In the genomic region with DNA sequence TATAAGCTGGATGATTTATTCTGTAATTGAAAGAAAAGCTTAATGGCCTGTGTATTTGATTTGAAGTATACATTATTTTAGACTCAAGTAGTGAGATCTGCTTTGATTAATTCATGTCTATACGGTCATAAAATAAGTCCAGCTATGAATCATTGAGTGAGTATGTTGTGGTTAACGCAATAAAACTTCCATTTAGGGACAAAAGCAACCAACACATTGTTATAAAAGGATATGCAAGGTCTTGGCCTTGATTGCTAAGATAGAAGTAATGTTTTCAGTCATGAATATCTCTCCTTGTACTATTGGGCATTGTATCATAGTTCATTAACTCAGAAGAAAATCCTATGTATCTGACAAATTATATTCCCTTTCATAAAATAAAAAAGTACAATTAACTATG, we compare ENCODE assay signal across 13 cellular contexts.
A peak's percentile ranks its signal among the peaks of the same experiment; 100 is the strongest.
DNase-seq lines count a peak whose midpoint lies in the region; ATAC-seq, FAIRE-seq and TF ChIP-seq lines count a peak whose summit lies in the region.
"Had no signal": no experiment of that assay in that cellular context is flagged by ENCODE, and none has a peak within 500 bp of the region (broad histone marks: within the 10 kb centered on the region; RNA-seq: fewer than 3 reads in every experiment).

No MANE protein-coding gene starts in this region.

- no peaks in the 10 kb centered on the region for H3K36me3 ChIP-seq in small intestine (ENCODE audit: control insufficient read depth in 2 of 2, insufficient read depth in 2 of 2, low read length in 2 of 2)

- H3K4me3 ChIP-seq in epithelial cell of esophagus (ENCODE audit: low read length), result no peak overlapping the region
- no peak overlapping the region for H3K4me3 ChIP-seq in small intestine (ENCODE audit: low read depth in 1 of 2, low read length in 2 of 2)
- H3K4me3 ChIP-seq: testis had no signal

- TF ChIP-seq CTCF in epithelial cell of esophagus (IDR thresholded peaks at IDR 0.05; ENCODE audit: insufficient read depth, low read depth, low read length, missing control alignments), result no peak
- no peak for TF ChIP-seq CTCF in osteocyte (IDR thresholded peaks at IDR 0.05)

- no peaks in the 10 kb centered on the region for H3K9me3 ChIP-seq in small intestine (ENCODE audit: control insufficient read depth, low read depth)
- H3K9me3 ChIP-seq: testis had no signal

- no peak overlapping the region for H3K27ac ChIP-seq in small intestine (ENCODE audit: low read depth in 1 of 2, low read length in 1 of 2)
- H3K27ac ChIP-seq: testis had no signal

- no peaks in the 10 kb centered on the region for H3K27me3 ChIP-seq in small intestine (ENCODE audit: control insufficient read depth in 2 of 2, insufficient read depth in 2 of 2, low read length in 2 of 2)
- H3K27me3 ChIP-seq: testis had no signal

- peak overlapping the region; percentile 78 for H3K27ac Mint-ChIP-seq in osteocyte (ENCODE audit: unreplicated experiment)
- H3K27ac Mint-ChIP-seq: endodermal cell had no signal

- WGBS in small intestine, 3 donors, result 58 to 69% (median 62%) methylated on average over 2 of the region's 2 CpGs

- no peaks in the 10 kb centered on the region for H3K4me1 ChIP-seq in small intestine (ENCODE audit: control insufficient read depth in 2 of 2, insufficient read depth in 1 of 2, low read depth in 1 of 2, low read length in 1 of 2)
- H3K4me1 ChIP-seq: testis had no signal

- H3K36me3 Mint-ChIP-seq in osteocyte (ENCODE audit: unreplicated experiment), result peaks cover 26% of the 10 kb centered on the region

- H3K9me3 Mint-ChIP-seq in osteocyte (ENCODE audit: unreplicated experiment), result peaks cover 3% of the 10 kb centered on the region

- peaks cover 45% of the 10 kb centered on the region for H3K4me1 Mint-ChIP-seq in osteocyte (ENCODE audit: unreplicated experiment)
- H3K4me1 Mint-ChIP-seq: endodermal cell had no signal

- DNase-seq in ELR (ENCODE audit: low read depth) (peak; percentile 92), NCI-H69 (lab: John Stamatoyannopoulos, UW) (peak; percentile 14), epithelial cell of esophagus (ENCODE audit: low read depth) (peak; percentile 80), osteocyte (ENCODE audit: extremely low spot score, unreplicated experiment) (no peak), small intestine (no peak), putamen (ENCODE audit: low spot score) (no peak), NCI-H1105 treated with DMSO at 0.1 percent for 48 hours (lab: John Stamatoyannopoulos, UW) (no peak)
- DNase-seq: activated CD4-positive, alpha-beta T cell treated with anti-CD3 and anti-CD28 coated beads for 48 hours; activated T-cell treated with anti-CD3 and anti-CD28 coated beads, Interleukin-2, amount 50 U/mL, for 4 hours; endodermal cell; NCI-H2171; testis had no signal

- H3K4me3 Mint-ChIP-seq in osteocyte (ENCODE audit: unreplicated experiment), result no peak overlapping the region
- H3K4me3 Mint-ChIP-seq: activated T-cell treated with anti-CD3 and anti-CD28 coated beads, Interleukin-2, amount 50 U/mL, for 4 hours; endodermal cell had no signal

- FAIRE-seq in small intestine (lab: Jason Lieb, UNC), result no peak

- no peaks in the 10 kb centered on the region for H3K27me3 Mint-ChIP-seq in osteocyte (ENCODE audit: unreplicated experiment)

- ATAC-seq in HG03097 (IDR thresholded peaks at IDR 0.05; ENCODE audit: low FRiP score, unreplicated experiment), result no peak
- ATAC-seq: activated T-cell treated with anti-CD3 and anti-CD28 coated beads, Interleukin-2, amount 50 U/mL, for 4 hours had no signal

Comparison
In these comparisons a context has a peak if more than half of its experiments do, and no peak if none do; other contexts are left out.
1. DNase-seq: peak in ELR (single experiment), NCI-H69 (single experiment) and epithelial cell of esophagus (single experiment); none in osteocyte (single experiment), small intestine (single experiment), putamen (single experiment) and NCI-H1105 treated with DMSO at 0.1 percent for 48 hours (single experiment).